25 cellular contexts compared by ENCODE assay signal in the genomic region with DNA sequence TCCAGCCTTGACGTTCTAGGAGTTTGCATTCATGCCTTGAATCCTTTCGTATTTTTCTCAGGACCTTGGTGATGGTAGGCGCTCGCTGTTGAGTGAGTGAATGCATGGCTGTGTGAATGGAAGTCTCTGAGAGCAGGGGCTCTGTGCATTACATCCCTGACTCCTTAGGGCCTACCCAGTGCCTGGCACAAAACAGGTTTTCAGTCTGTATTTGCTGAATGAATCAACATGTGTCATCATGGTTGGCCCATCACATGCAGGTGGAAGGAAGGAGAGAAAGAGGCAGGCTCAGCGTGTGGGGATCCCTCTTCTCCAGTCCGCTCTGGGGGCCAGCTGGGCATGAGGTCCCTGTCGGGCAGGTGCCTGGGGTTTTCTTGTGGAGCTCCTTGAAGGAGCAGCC. TPM values are rescaled to one million over a fixed set of nuclear protein-coding genes. Genes with fewer than 3 reads are reported as not detected.
"Had no signal": no experiment of that assay in that cellular context is flagged by ENCODE, and none has a peak within 500 bp of the region (broad histone marks: within the 10 kb centered on the region; RNA-seq: fewer than 3 reads in every experiment).

No MANE protein-coding gene starts in this region.

- H3K4me1 Mint-ChIP-seq: activated naive CD8-positive, alpha-beta T cell treated with anti-CD3 and anti-CD28 coated beads, Interleukin-2, amount 50 U/mL, for 24 hours had no signal

- DNase-seq: activated CD4-positive, alpha-beta T cell treated with anti-CD3 and anti-CD28 coated beads for 48 hours; activated CD4-positive, alpha-beta T cell treated with anti-CD3 and anti-CD28 coated beads, Interleukin-2, amount 50 U/mL, for 4 hours; activated CD4-positive, CD25-positive, alpha-beta regulatory T cell treated with anti-CD3 and anti-CD28 coated beads, Interleukin-2, amount 50 U/mL, for 72 hours; activated CD8-positive, alpha-beta memory T cell treated with anti-CD3 and anti-CD28 coated beads, Interleukin-2, amount 50 U/mL, for 48 hours; activated CD8-positive, alpha-beta T cell treated with anti-CD3 and anti-CD28 coated beads, Interleukin-2, amount 10 ng/mL, durations not matched to agents 7 days and 5 days; activated naive CD8-positive, alpha-beta T cell treated with anti-CD3 and anti-CD28 coated beads, Interleukin-2, amount 50 U/mL, for 24 hours; activated T-cell treated with anti-CD3 and anti-CD28 coated beads, Interleukin-2, amount 50 U/mL, for 1 hour; amniotic stem cell; body of pancreas; KG1; NCI-H1092 treated with DMSO at 0.1 percent for 48 hours; NCI-H1417 treated with DMSO at 0.1 percent for 48 hours; NCI-H1694 treated with DMSO at 0.1 percent for 48 hours; NCI-H2029 treated with DMSO at 0.1 percent for 48 hours; NCI-H510A treated with DMSO at 0.1 percent for 48 hours; NCI-H69; Right ventricle myocardium superior had no signal

- H3K36me3 Mint-ChIP-seq: activated naive CD4-positive, alpha-beta T cell treated with anti-CD3 and anti-CD28 coated beads, Interleukin-2, amount 50 U/mL, for 72 hours had no signal

- H3K4me3 Mint-ChIP-seq: activated CD8-positive, alpha-beta T cell treated with anti-CD3 and anti-CD28 coated beads, Interleukin-2, amount 10 ng/mL, durations not matched to agents 7 days and 5 days; activated naive CD8-positive, alpha-beta T cell treated with anti-CD3 and anti-CD28 coated beads, Interleukin-2, amount 50 U/mL, for 24 hours; T-helper 1 cell treated with Interleukin-12 subunit alpha and Interleukin-12 subunit beta and Interleukin-4 antibody, amounts not matched to agents 30 μg/mL and 1 μg/mL, for 36 hours had no signal

- H3K27me3 Mint-ChIP-seq: IgD-negative memory B cell had no signal

- H3K27ac ChIP-seq: ascending aorta, body of pancreas, SJSA1 had no signal

- ATAC-seq: activated CD8-positive, alpha-beta T cell treated with anti-CD3 and anti-CD28 coated beads, Interleukin-2, amount 10 ng/mL, durations not matched to agents 7 days and 5 days; activated naive CD4-positive, alpha-beta T cell treated with anti-CD3 and anti-CD28 coated beads, Interleukin-2, amount 50 U/mL, for 72 hours; activated naive CD8-positive, alpha-beta T cell treated with anti-CD3 and anti-CD28 coated beads, Interleukin-2, amount 50 U/mL, for 24 hours; body of pancreas had no signal

- H3K9me3 ChIP-seq: ascending aorta, body of pancreas, SJSA1 had no signal

- H3K27me3 ChIP-seq: ascending aorta, body of pancreas had no signal

- H3K9me3 Mint-ChIP-seq: activated naive CD4-positive, alpha-beta T cell treated with anti-CD3 and anti-CD28 coated beads, Interleukin-2, amount 50 U/mL, for 72 hours; activated naive CD8-positive, alpha-beta T cell treated with anti-CD3 and anti-CD28 coated beads, Interleukin-2, amount 50 U/mL, for 24 hours; IgD-negative memory B cell; T-helper 1 cell treated with Interleukin-12 subunit alpha and Interleukin-12 subunit beta and Interleukin-4 antibody, amounts not matched to agents 30 μg/mL and 1 μg/mL, for 36 hours had no signal

- H3K27ac Mint-ChIP-seq: activated CD8-positive, alpha-beta T cell treated with anti-CD3 and anti-CD28 coated beads, Interleukin-2, amount 10 ng/mL, durations not matched to agents 7 days and 5 days; activated naive CD8-positive, alpha-beta T cell treated with anti-CD3 and anti-CD28 coated beads, Interleukin-2, amount 50 U/mL, for 24 hours; T-helper 1 cell treated with Interleukin-12 subunit alpha and Interleukin-12 subunit beta and Interleukin-4 antibody, amounts not matched to agents 30 μg/mL and 1 μg/mL, for 36 hours had no signal

- H3K36me3 ChIP-seq: ascending aorta, SJSA1 had no signal

- H3K4me1 ChIP-seq: ascending aorta, body of pancreas, SJSA1 had no signal

- H3K4me3 ChIP-seq: ascending aorta, body of pancreas, SJSA1 had no signal

RNA-seq across cellular contexts. Expression of a gene that starts 55.5 kb away (rescaled TPM):
- total RNA-seq: activated CD8-positive, alpha-beta T cell treated with anti-CD3 and anti-CD28 coated beads, Interleukin-2, amount 10 ng/mL, durations not matched to agents 7 days and 5 days; ascending aorta; LHCN-M2; MCF 10A; RPMI7951; SJSA1 had no signal
- polyA plus RNA-seq: IgD-negative memory B cell had no signal
